ENCODE assay signal across 17 cellular contexts in genomic region chr2:221212105-221212504, GRCh38.
DNase-seq lines count a peak whose midpoint lies in the region; ATAC-seq and TF ChIP-seq lines count a peak whose summit lies in the region.
"Had no signal": no experiment of that assay in that cellular context is flagged by ENCODE, and none has a peak within 500 bp of the region (broad histone marks: within the 10 kb centered on the region; RNA-seq: fewer than 3 reads in every experiment).

No MANE protein-coding gene starts in this region.

- H3K9me3 ChIP-seq in transverse colon, result no peaks in the 10 kb centered on the region
- H3K9me3 ChIP-seq: A549; BLaER1 treated with 17β-estradiol and CSF1 and Interleukin-3, amounts not matched to agents 10 nM and 100 nM; Caco-2 had no signal

- no peaks in the 10 kb centered on the region for H3F3A ChIP-seq in GM23338 (replicated peaks; ENCODE audit: low read depth)

- H3K4me3 Mint-ChIP-seq in GM23338, result no peak overlapping the region
- H3K4me3 Mint-ChIP-seq: B cell; CD4-positive, alpha-beta T cell; CD8-positive, alpha-beta T cell had no signal

- no peaks in the 10 kb centered on the region for H3K9me3 Mint-ChIP-seq in GM23338
- H3K9me3 Mint-ChIP-seq: CD4-positive, alpha-beta T cell; CD8-positive, alpha-beta T cell had no signal

- H3K36me3 Mint-ChIP-seq in GM23338 (ENCODE audit: low read depth), result no peaks in the 10 kb centered on the region; the same call in 2 of the 3 replicates
- H3K36me3 Mint-ChIP-seq: CD8-positive, alpha-beta T cell had no signal

- peaks cover 2% of the 10 kb centered on the region; the same call in 1 of the 3 replicates for H3K4me1 Mint-ChIP-seq in GM23338
- H3K4me1 Mint-ChIP-seq: B cell had no signal

- intact Hi-C loops in left colon (cut with DNase I, micrococcal nuclease), result no loop called here
- intact Hi-C loops in transverse colon (cut with DNase I; ENCODE audit: low total_unique reads), result no loop called here

- in situ Hi-C loops in transverse colon (cut with MboI; ENCODE audit: low pct_ligation_motif_present in 1 of 4, low pct_unique_long_range_greater_than_20kb in 1 of 4, low sequenced_read_pairs in 3 of 4), result no loop called here

- DNase-seq in GM23338 (ENCODE audit: low spot score), result no peak
- no peak for DNase-seq in left colon
- DNase-seq in transverse colon, result no peak
- DNase-seq in inferior parietal cortex (ENCODE audit: extremely low spot score), result no peak
- no peak for DNase-seq in NCI-H446 (lab: John Stamatoyannopoulos, UW)
- DNase-seq: AML-193; Caco-2; Calu3; CD4-positive, alpha-beta T cell; CD8-positive, alpha-beta T cell; DMS79 treated with DMSO at 0.1 percent for 48 hours; GF-D8 had no signal

- TF ChIP-seq POLR2A in transverse colon (IDR thresholded peaks at IDR 0.05), result no peak

- 45 to 59% methylated on average over 2 of the region's 2 CpGs for WGBS in transverse colon (ENCODE audit: low coverage in 1 of 2), 2 donors

- no peak overlapping the region for H3K4me3 ChIP-seq in GM23338
- no peak overlapping the region for H3K4me3 ChIP-seq in transverse colon
- H3K4me3 ChIP-seq: A549; BLaER1 treated with 17β-estradiol and CSF1 and Interleukin-3, amounts not matched to agents 10 nM and 100 nM had no signal

- no peak for TF ChIP-seq EP300 in transverse colon (IDR thresholded peaks at IDR 0.05; ENCODE audit: low read depth)

- ATAC-seq in GM23338 (no peak), left colon (peak; percentile 96)
- ATAC-seq: A549; CD8-positive, alpha-beta T cell had no signal

- H3K27ac ChIP-seq in GM23338 (ENCODE audit: low read depth), result no peak overlapping the region
- peak overlapping the region in 3 of 4 donors; percentile 39 to 72 (median 61) for H3K27ac ChIP-seq in transverse colon
- H3K27ac ChIP-seq: 22Rv1; A549; BLaER1 treated with 17β-estradiol and CSF1 and Interleukin-3, amounts not matched to agents 10 nM and 100 nM; C4-2B had no signal

- H3K4me1 ChIP-seq in GM23338 (ENCODE audit: insufficient read depth), result no peaks in the 10 kb centered on the region
- peaks cover 0 to 11% (median 0%) of the 10 kb centered on the region in 4 donors for H3K4me1 ChIP-seq in transverse colon
- H3K4me1 ChIP-seq: A549, Caco-2 had no signal

- H3K27ac Mint-ChIP-seq in GM23338, result no peak overlapping the region
- H3K27ac Mint-ChIP-seq: B cell; CD4-positive, alpha-beta T cell; CD8-positive, alpha-beta T cell had no signal

- TF ChIP-seq CTCF in GM23338 (conservative IDR thresholded peaks at IDR 0.05; ENCODE audit: low read depth in 2 of 2), result no peak
- no peak for TF ChIP-seq CTCF in transverse colon (IDR thresholded peaks at IDR 0.05)

- no peaks in the 10 kb centered on the region for H3K79me2 ChIP-seq in GM23338 (replicated peaks; ENCODE audit: insufficient read depth)

- H3K27me3 Mint-ChIP-seq in GM23338 (ENCODE audit: insufficient read depth, low read depth, poor library complexity), result no peaks in the 10 kb centered on the region
- H3K27me3 Mint-ChIP-seq: CD4-positive, alpha-beta T cell had no signal

- no peaks in the 10 kb centered on the region for H4K20me1 ChIP-seq in GM23338 (replicated peaks; ENCODE audit: insufficient read depth)
- H4K20me1 ChIP-seq: BLaER1 treated with 17β-estradiol and CSF1 and Interleukin-3, amounts not matched to agents 10 nM and 100 nM had no signal

- H3K9me2 ChIP-seq in GM23338 (ENCODE audit: insufficient read depth), result no peaks in the 10 kb centered on the region

- H3K36me3 ChIP-seq in GM23338 (ENCODE audit: insufficient read depth) (no peaks in the 10 kb centered on the region), transverse colon (no peaks in the 10 kb centered on the region)
- H3K36me3 ChIP-seq: BLaER1 treated with 17β-estradiol and CSF1 and Interleukin-3, amounts not matched to agents 10 nM and 100 nM had no signal

- H3K4me2 ChIP-seq in GM23338, result no peak overlapping the region
- H3K4me2 ChIP-seq: A549; BLaER1 treated with 17β-estradiol and CSF1 and Interleukin-3, amounts not matched to agents 10 nM and 100 nM had no signal

- H3K27me3 ChIP-seq in GM23338 (ENCODE audit: insufficient read depth) (no peaks in the 10 kb centered on the region), transverse colon (no peaks in the 10 kb centered on the region)
- H3K27me3 ChIP-seq: BLaER1 treated with 17β-estradiol and CSF1 and Interleukin-3, amounts not matched to agents 10 nM and 100 nM had no signal

- peak overlapping the region; percentile 67; the same call in 1 of the 2 replicates for H2AFZ ChIP-seq in GM23338

TF ChIP-seq in GM23338, 12 proteins besides CTCF, POLR2A, EP300 and RAD21:
- no peak for TF ChIP-seq ZNF114 (CRISPR knock-in tag; IDR thresholded peaks at IDR 0.05)
